27 cellular contexts compared by ENCODE assay signal in the genomic region with DNA sequence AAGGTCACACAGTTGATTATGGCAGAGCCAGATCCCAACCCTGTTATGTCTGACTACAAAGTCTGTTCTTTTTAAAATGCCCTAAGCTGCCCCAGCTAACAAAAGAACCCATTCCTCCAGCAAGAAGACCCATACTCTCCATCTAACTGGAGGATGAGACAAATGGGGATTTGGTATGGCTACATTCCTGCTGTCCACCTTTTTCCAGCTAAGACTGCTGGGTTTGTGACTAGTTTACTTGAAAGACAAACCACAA.
"Had no signal": no experiment of that assay in that cellular context is flagged by ENCODE, and none has a peak within 500 bp of the region (broad histone marks: within the 10 kb centered on the region; RNA-seq: fewer than 3 reads in every experiment).

No MANE protein-coding gene starts in this region.

- FAIRE-seq: colon had no signal

- H3K4me1 ChIP-seq: gastroesophageal sphincter, transverse colon, vagina had no signal

- H3K9me3 ChIP-seq: gastroesophageal sphincter, heart left ventricle, left lung, ovary, suprapubic skin, transverse colon, vagina had no signal

- H3K4me2 ChIP-seq: hepatocyte, smooth muscle cell had no signal

- H3K79me2 ChIP-seq: hepatocyte had no signal

- H3K9me3 Mint-ChIP-seq: natural killer cell treated with Interleukin-12 subunit alpha and Interleukin-12 subunit beta and Interleukin-15 and Interleukin-18, amount 100 ng/mL, for 72 hours; neural crest cell; stimulated activated naive CD8-positive, alpha-beta T cell treated with anti-CD3 and anti-CD28 coated beads, Interleukin-15, amount 100 ng/mL, for 72 hours had no signal

- H3K27me3 Mint-ChIP-seq: natural killer cell treated with Interleukin-12 subunit alpha and Interleukin-12 subunit beta and Interleukin-15 and Interleukin-18, amount 100 ng/mL, for 72 hours; stimulated activated naive CD8-positive, alpha-beta T cell treated with anti-CD3 and anti-CD28 coated beads, Interleukin-15, amount 100 ng/mL, for 72 hours had no signal

- H3K4me3 ChIP-seq: dorsolateral prefrontal cortex, gastroesophageal sphincter, heart left ventricle, hepatocyte, left lung, ovary, smooth muscle cell, suprapubic skin, transverse colon, vagina had no signal

- ATAC-seq: esophagus mucosa; foreskin keratinocyte; gastroesophageal sphincter; heart left ventricle; left cardiac atrium; left lung; natural killer cell treated with Interleukin-12 subunit alpha and Interleukin-12 subunit beta and Interleukin-15 and Interleukin-18, amount 100 ng/mL, for 72 hours; sciatic nerve had no signal

- H3K27me3 ChIP-seq: dorsolateral prefrontal cortex, foreskin keratinocyte, gastroesophageal sphincter, heart left ventricle, hepatocyte, left lung, ovary, suprapubic skin, transverse colon, vagina had no signal

- H2AFZ ChIP-seq: hepatocyte had no signal

- H3K36me3 ChIP-seq: ovary had no signal

- H3K4me3 Mint-ChIP-seq: natural killer cell treated with Interleukin-12 subunit alpha and Interleukin-12 subunit beta and Interleukin-15 and Interleukin-18, amount 100 ng/mL, for 72 hours; neural crest cell; stimulated activated naive CD8-positive, alpha-beta T cell treated with anti-CD3 and anti-CD28 coated beads, Interleukin-15, amount 100 ng/mL, for 72 hours had no signal

- H3K27ac ChIP-seq: epithelial cell of prostate, foreskin keratinocyte, gastroesophageal sphincter, heart left ventricle, hepatocyte, ovary, suprapubic skin, transverse colon, vagina had no signal

- H3K27ac Mint-ChIP-seq: natural killer cell treated with Interleukin-12 subunit alpha and Interleukin-12 subunit beta and Interleukin-15 and Interleukin-18, amount 100 ng/mL, for 72 hours had no signal

- DNase-seq: dorsolateral prefrontal cortex; effector CD4-positive, alpha-beta T cell; foreskin keratinocyte; heart left ventricle; left cardiac atrium; left lung; mammary epithelial cell; ovary; posterior cingulate gyrus; stimulated activated CD4-positive, alpha-beta T cell treated with anti-CD3 and anti-CD28 coated beads, Interleukin-12 subunit alpha, Interleukin-12 subunit beta, amount 100 ng/mL, for 4 hours; stimulated activated CD4-positive, alpha-beta T cell treated with anti-CD3 and anti-CD28 coated beads, Interleukin-1b, Interleukin-23, amount 100 ng/mL, for 48 hours; stimulated activated CD4-positive, alpha-beta T cell treated with anti-CD3 and anti-CD28 coated beads, Interleukin-4, amount 100 ng/mL, for 1 hour; stimulated activated CD8-positive, alpha-beta memory T cell treated with anti-CD3 and anti-CD28 coated beads, Interleukin-4, amount 100 ng/mL, for 48 hours; stimulated activated naive CD4-positive, alpha-beta T cell; stimulated activated naive CD8-positive, alpha-beta T cell treated with anti-CD3 and anti-CD28 coated beads, Interleukin-15, amount 100 ng/mL, for 72 hours; transverse colon had no signal
